ENCODE assay signal across 7 cellular contexts in genomic region chr18:48022531-48023330, GRCh38.
DNase-seq lines count a peak whose midpoint lies in the region; ATAC-seq, FAIRE-seq and TF ChIP-seq lines count a peak whose summit lies in the region.

No MANE protein-coding gene starts in this region.

- DNase-seq in Jurkat, Clone E6-1 (ENCODE audit: low read depth, low spot score), result peak; percentile 70
- DNase-seq in NOMO-1 treated with DMSO at 0.1 percent for 48 hours (lab: John Stamatoyannopoulos, UW; ENCODE audit: unreplicated experiment) (peak; percentile 81), inferior parietal cortex (ENCODE audit: extremely low spot score) (peak; percentile 85)
- no peak for DNase-seq in stimulated activated naive CD8-positive, alpha-beta T cell treated with anti-CD3 and anti-CD28 coated beads, Interleukin-15, amount 100 ng/mL, for 72 hours

- H3K4me3 ChIP-seq in Jurkat, Clone E6-1 (ENCODE audit: low read length), result no peak overlapping the region

- ATAC-seq in stimulated activated naive CD8-positive, alpha-beta T cell treated with anti-CD3 and anti-CD28 coated beads, Interleukin-15, amount 100 ng/mL, for 72 hours, result peak; percentile 69
- ATAC-seq in GM19455 (IDR thresholded peaks at IDR 0.05; ENCODE audit: unreplicated experiment), result no peak

- no peaks in the 10 kb centered on the region for H3K36me3 Mint-ChIP-seq in brain

- no peaks in the 10 kb centered on the region for H3K9me3 Mint-ChIP-seq in brain
- no peaks in the 10 kb centered on the region for H3K9me3 Mint-ChIP-seq in stimulated activated naive CD8-positive, alpha-beta T cell treated with anti-CD3 and anti-CD28 coated beads, Interleukin-15, amount 100 ng/mL, for 72 hours

- peak overlapping the region in 4 of 5 experiments; percentile 42 to 95 (median 86) for H3K27ac Mint-ChIP-seq in brain
- no peak overlapping the region for H3K27ac Mint-ChIP-seq in stimulated activated naive CD8-positive, alpha-beta T cell treated with anti-CD3 and anti-CD28 coated beads, Interleukin-15, amount 100 ng/mL, for 72 hours

- H3K4me3 Mint-ChIP-seq in brain, result peak overlapping the region in 1 of 5 experiments; percentile 23
- H3K4me3 Mint-ChIP-seq in stimulated activated naive CD8-positive, alpha-beta T cell treated with anti-CD3 and anti-CD28 coated beads, Interleukin-15, amount 100 ng/mL, for 72 hours, result no peak overlapping the region

- H3K27me3 Mint-ChIP-seq in brain, result peaks cover 20% of the 10 kb centered on the region
- H3K27me3 Mint-ChIP-seq in stimulated activated naive CD8-positive, alpha-beta T cell treated with anti-CD3 and anti-CD28 coated beads, Interleukin-15, amount 100 ng/mL, for 72 hours, result peaks cover 55% of the 10 kb centered on the region

- peak; percentile 58 to 76 for TF ChIP-seq CTCF in brain (conservative IDR thresholded peaks at IDR 0.05)

- H3K4me1 Mint-ChIP-seq in brain, result peaks cover 44% of the 10 kb centered on the region
- H3K4me1 Mint-ChIP-seq in stimulated activated naive CD8-positive, alpha-beta T cell treated with anti-CD3 and anti-CD28 coated beads, Interleukin-15, amount 100 ng/mL, for 72 hours, result peaks cover 18% of the 10 kb centered on the region

- peak; percentile 45 for FAIRE-seq in G401.6 (lab: Jason Lieb, UNC)

Comparison
In these comparisons a context has a peak if more than half of its experiments do, and no peak if none do; other contexts are left out.
1. DNase-seq: peak in Jurkat, Clone E6-1 (single experiment), NOMO-1 treated with DMSO at 0.1 percent for 48 hours (single experiment) and inferior parietal cortex (single experiment); none in stimulated activated naive CD8-positive, alpha-beta T cell treated with anti-CD3 and anti-CD28 coated beads, Interleukin-15, amount 100 ng/mL, for 72 hours (0 of 2).
2. H3K27ac Mint-ChIP-seq: peak in brain (4 of 5); none in stimulated activated naive CD8-positive, alpha-beta T cell treated with anti-CD3 and anti-CD28 coated beads, Interleukin-15, amount 100 ng/mL, for 72 hours (0 of 2).